29 cellular contexts compared by ENCODE assay signal in the genomic region with DNA sequence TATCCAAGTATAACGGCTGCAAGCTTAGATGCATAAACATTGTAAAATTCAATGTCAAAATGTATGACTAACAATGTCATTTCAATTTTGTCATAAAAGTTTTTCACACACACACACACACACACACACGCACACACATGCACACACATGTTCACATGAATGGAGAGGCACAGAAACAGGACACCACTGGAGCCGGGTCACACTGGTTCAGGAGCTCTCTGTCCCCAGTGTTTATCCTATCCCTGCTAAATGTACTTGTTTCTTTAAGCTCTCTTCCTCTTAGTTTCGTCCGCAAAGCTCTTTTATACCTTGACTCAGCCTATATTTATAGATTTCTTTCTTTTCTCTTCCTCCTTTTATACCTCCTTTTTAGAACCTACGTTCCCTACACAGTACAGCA.
"Had no signal": no experiment of that assay in that cellular context is flagged by ENCODE, and none has a peak within 500 bp of the region (broad histone marks: within the 10 kb centered on the region; RNA-seq: fewer than 3 reads in every experiment).

No MANE protein-coding gene starts in this region.

- DNase-seq: activated B cell treated with CpG ODN at 0.5 μM for 24 hours; activated CD4-positive, alpha-beta memory T cell treated with anti-CD3 and anti-CD28 coated beads for 36 hours; activated CD4-positive, alpha-beta T cell treated with anti-CD3 and anti-CD28 coated beads for 4 hours; activated CD4-positive, alpha-beta T cell treated with anti-CD3 and anti-CD28 coated beads, Interleukin-2, amount 50 U/mL, for 1 hour; activated CD4-positive, CD25-positive, alpha-beta regulatory T cell treated with anti-CD3 and anti-CD28 coated beads, Interleukin-2, amount 50 U/mL, for 72 hours; activated CD8-positive, alpha-beta memory T cell treated with anti-CD3 and anti-CD28 coated beads, Interleukin-2, amount 50 U/mL, for 4 hours; activated gamma-delta T cell treated with Interleukin-2 at 50 U/mL for 16 hours; activated naive CD4-positive, alpha-beta T cell treated with anti-CD3 and anti-CD28 coated beads for 36 hours; activated T-cell treated with anti-CD3 and anti-CD28 coated beads for 4 hours; activated T-cell treated with anti-CD3 and anti-CD28 coated beads, Interleukin-2, amount 50 U/mL, for 4 hours; adrenal gland; body of pancreas; caudate nucleus; cerebellar nuclear complex; MM.1S; MV-4-11; NCI-H1105; NCI-H1417 treated with DMSO at 0.1 percent for 48 hours; NCI-H187 treated with DMSO at 0.1 percent for 48 hours; NCI-H2081; NCI-H2171; NCI-H510A; NCI-H526; NCI-H748 treated with DMSO at 0.1 percent for 48 hours; NK-92 treated with Interleukin-12 subunit alpha and Interleukin-12 subunit beta, amount 100 ng/mL, for 24 hours; PC-9; SHP77 treated with DMSO at 0.1 percent for 48 hours; SK-N-SH had no signal

- ATAC-seq: activated naive CD4-positive, alpha-beta T cell treated with anti-CD3 and anti-CD28 coated beads, Interleukin-2, amount 50 U/mL, for 72 hours; activated T-cell treated with anti-CD3 and anti-CD28 coated beads, Interleukin-2, amount 50 U/mL, for 4 hours; body of pancreas had no signal
